In genomic region chr14:105260826-105261438, GRCh38 we compare ENCODE assay signal across 24 cellular contexts.
"Had no signal": no experiment of that assay in that cellular context is flagged by ENCODE, and none has a peak within 500 bp of the region (broad histone marks: within the 10 kb centered on the region; RNA-seq: fewer than 3 reads in every experiment).

No MANE protein-coding gene starts in this region.

- H3K9me3 Mint-ChIP-seq: activated B cell treated with CpG ODN at 0.5 μM for 24 hours; activated T-cell treated with anti-CD3 and anti-CD28 coated beads, Interleukin-2, amount 50 U/mL, for 24 hours; activated T-helper 2 cell treated with anti-CD3 and anti-CD28 coated beads, Interferon-gamma antibody, Interleukin-2, Interleukin-4, amounts not matched to agents 10 μg/mL and 5 μg/mL and 100 μg/mL, durations not matched to agents 14 hours and 24 hours and 36 hours; central memory CD8-positive, alpha-beta T cell; type B pancreatic cell had no signal

- DNase-seq: activated B cell treated with CpG ODN at 0.5 μM for 24 hours; activated CD4-positive, alpha-beta T cell treated with anti-CD3 and anti-CD28 coated beads for 36 hours; activated CD4-positive, alpha-beta T cell treated with anti-CD3 and anti-CD28 coated beads, Interleukin-2, amount 50 U/mL, for 4 hours; activated CD8-positive, alpha-beta memory T cell treated with anti-CD3 and anti-CD28 coated beads for 24 hours; activated CD8-positive, alpha-beta memory T cell treated with anti-CD3 and anti-CD28 coated beads, Interleukin-2, amount 50 U/mL, for 4 hours; activated naive CD4-positive, alpha-beta T cell; activated T-cell treated with anti-CD3 and anti-CD28 coated beads, Interleukin-2, amount 50 U/mL, for 24 hours; effector memory CD4-positive, alpha-beta T cell; gastrocnemius medialis; left colon; lower lobe of right lung; mesendoderm; mucosa of descending colon; occipital lobe; spleen; stimulated activated CD4-positive, alpha-beta T cell treated with anti-CD3 and anti-CD28 coated beads, Interleukin-4, amount 100 ng/mL, for 1 hour; stimulated activated naive CD4-positive, alpha-beta T cell; T1000 had no signal

- H3K27me3 Mint-ChIP-seq: activated B cell treated with CpG ODN at 0.5 μM for 24 hours; activated CD4-positive, alpha-beta T cell treated with anti-CD3 and anti-CD28 coated beads for 36 hours; activated naive CD8-positive, alpha-beta T cell; activated T-cell treated with anti-CD3 and anti-CD28 coated beads, Interleukin-2, amount 50 U/mL, for 24 hours; central memory CD8-positive, alpha-beta T cell; type B pancreatic cell had no signal

- H3K36me3 ChIP-seq: gastrocnemius medialis had no signal

- H3K27ac Mint-ChIP-seq: activated B cell treated with CpG ODN at 0.5 μM for 24 hours; activated CD4-positive, alpha-beta T cell treated with anti-CD3 and anti-CD28 coated beads for 36 hours; activated naive CD8-positive, alpha-beta T cell; activated T-cell treated with anti-CD3 and anti-CD28 coated beads, Interleukin-2, amount 50 U/mL, for 24 hours; activated T-helper 2 cell treated with anti-CD3 and anti-CD28 coated beads, Interferon-gamma antibody, Interleukin-2, Interleukin-4, amounts not matched to agents 10 μg/mL and 5 μg/mL and 100 μg/mL, durations not matched to agents 14 hours and 24 hours and 36 hours; type B pancreatic cell had no signal

- H3K9me3 ChIP-seq: gastrocnemius medialis, heart right ventricle, lower lobe of right lung, mucosa of descending colon, spleen, thoracic aorta had no signal

- H3K27me3 ChIP-seq: gastrocnemius medialis, heart right ventricle, spleen had no signal

- H3K27ac ChIP-seq: gastrocnemius medialis, heart right ventricle, lower lobe of right lung, spleen, thoracic aorta had no signal

- ATAC-seq: activated CD4-positive, alpha-beta T cell treated with anti-CD3 and anti-CD28 coated beads for 36 hours; left colon; lower lobe of right lung; mucosa of descending colon had no signal

- H3K4me3 ChIP-seq: gastrocnemius medialis, heart right ventricle, lower lobe of right lung, mucosa of descending colon, spleen, thoracic aorta had no signal

- H3K4me1 Mint-ChIP-seq: activated CD4-positive, alpha-beta T cell treated with anti-CD3 and anti-CD28 coated beads for 36 hours; central memory CD8-positive, alpha-beta T cell had no signal

- H3K4me1 ChIP-seq: lower lobe of right lung had no signal

- H3K4me3 Mint-ChIP-seq: activated B cell treated with CpG ODN at 0.5 μM for 24 hours; activated CD4-positive, alpha-beta T cell treated with anti-CD3 and anti-CD28 coated beads for 36 hours; activated naive CD8-positive, alpha-beta T cell; activated T-cell treated with anti-CD3 and anti-CD28 coated beads, Interleukin-2, amount 50 U/mL, for 24 hours; central memory CD8-positive, alpha-beta T cell; type B pancreatic cell had no signal
